2 cellular contexts compared by ENCODE assay signal in the genomic region with DNA sequence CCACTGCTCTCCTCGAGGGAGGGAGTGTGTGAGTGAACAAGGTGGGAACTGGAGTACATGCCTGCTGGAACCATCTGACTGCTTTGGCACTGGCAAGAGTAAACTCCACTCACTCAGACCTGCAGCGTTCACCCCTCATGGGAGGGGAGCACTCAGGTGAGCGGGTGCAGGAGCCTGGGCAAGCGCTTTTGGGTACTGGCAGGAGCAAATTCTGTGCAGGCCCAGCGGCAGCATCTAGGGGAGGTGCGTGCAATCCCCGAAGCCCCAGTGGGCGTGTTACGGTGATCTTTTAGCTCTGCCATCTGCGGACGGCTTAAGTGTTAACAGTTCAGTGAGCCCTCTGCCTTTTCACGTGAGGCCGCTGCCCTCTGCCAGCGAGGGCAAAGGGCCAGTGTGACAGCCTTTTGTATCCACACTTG.
TF ChIP-seq lines count a peak whose summit lies in the region.

No MANE protein-coding gene starts in this region.

TF ChIP-seq in WTC11, 78 proteins besides CTCF, POLR2A, EP300 and RAD21:
- TF ChIP-seq ZNF425 (CRISPR knock-in tag; conservative IDR thresholded peaks at IDR 0.05): no peak
- no peak for TF ChIP-seq TCF7 (CRISPR knock-in tag; IDR thresholded peaks at IDR 0.05; ENCODE audit: low read depth)

TF ChIP-seq in H1, 55 proteins besides CTCF, POLR2A, EP300 and RAD21:
- no peak for TF ChIP-seq RNF2 (IDR thresholded peaks at IDR 0.05; ENCODE audit: borderline replicate concordance, low read depth, low read length, missing control alignments, poor library complexity, severe bottlenecking)
- no peak for TF ChIP-seq KDM5A (IDR thresholded peaks at IDR 0.05; ENCODE audit: low read length)
- no peak for TF ChIP-seq TEAD4 (IDR thresholded peaks at IDR 0.05; ENCODE audit: low read depth, low read length)
- TF ChIP-seq HDAC6 (IDR thresholded peaks at IDR 0.05; ENCODE audit: low read depth, low read length): no peak
TF ChIP-seq in H1: peak in this region for 0.
